Comparison of ENCODE assay signal across 9 cellular contexts in genomic region chr7:20158684-20159083, GRCh38. TPM values are rescaled to one million over a fixed set of nuclear protein-coding genes. Genes with fewer than 3 reads are reported as not detected.
DNase-seq lines count a peak whose midpoint lies in the region; ATAC-seq, FAIRE-seq and TF ChIP-seq lines count a peak whose summit lies in the region.
"Had no signal": no experiment of that assay in that cellular context is flagged by ENCODE, and none has a peak within 500 bp of the region (broad histone marks: within the 10 kb centered on the region; RNA-seq: fewer than 3 reads in every experiment).

No MANE protein-coding gene starts in this region.

- SMC1A ChIA-PET in GM12878 (lab: Charles Lee; ENCODE audit: uncharacterized antibody, unreplicated experiment): interaction anchor here (0.6 to 3.2 kb wide), 24 partner anchors 12 to 403 kb away, joined by 3 to 49 read pairs (median 4); no protein-coding TSS in a partner anchor

- no peak overlapping the region for H3K4me3 ChIP-seq in GM12878
- H3K4me3 ChIP-seq in lung: no peak overlapping the region
- H3K4me3 ChIP-seq in effector memory CD4-positive, alpha-beta T cell (ENCODE audit: insufficient read depth, low read depth, low read length, poor library complexity, severe bottlenecking): no peak overlapping the region
- H3K4me3 ChIP-seq: ovary had no signal

- no peak overlapping the region for H3K4me2 ChIP-seq in GM12878 (ENCODE audit: control insufficient read depth, insufficient read depth)

- POLR2A ChIA-PET in GM12878 (lab: Charles Lee): interaction anchor here (1.6 kb wide), 1 partner anchor 45 kb away, joined by 4 read pairs; no protein-coding TSS in a partner anchor

- TF ChIP-seq EP300 in GM12878 (IDR thresholded peaks at IDR 0.05; ENCODE audit: borderline replicate concordance in 1 of 2, control insufficient read depth in 1 of 2, low read depth in 2 of 2, low read length in 2 of 2): no peak

- WGBS in GM12878 (ENCODE audit: insufficient coverage, insufficient replicate concordance, low lambda C conversion rate, missing lambda C conversion rate): 41% methylated on average over 1 of the region's 1 CpG
- WGBS in lung, 2 donors: 18 to 19% methylated on average over 1 of the region's 1 CpG

- peak; percentile 80 for ATAC-seq in HG02885 (IDR thresholded peaks at IDR 0.05; ENCODE audit: poor library complexity, unreplicated experiment)
- peak; percentile 77 for ATAC-seq in GM12878
- peak; percentile 60 for ATAC-seq in lung (ENCODE audit: insufficient read depth, low FRiP score)
- ATAC-seq in GM21619 (IDR thresholded peaks at IDR 0.05; ENCODE audit: unreplicated experiment): no peak

- H3K27me3 ChIP-seq in GM12878 (replicated peaks in 1 of 2; ENCODE audit: control insufficient read depth in 2 of 2, insufficient read depth in 2 of 2, low read length in 1 of 2): no peaks in the 10 kb centered on the region
- H3K27me3 ChIP-seq in lung (ENCODE audit: control insufficient read depth, insufficient read depth): no peaks in the 10 kb centered on the region
- no peaks in the 10 kb centered on the region for H3K27me3 ChIP-seq in effector memory CD4-positive, alpha-beta T cell (replicated peaks; ENCODE audit: control insufficient read depth, insufficient read depth, low read length, poor library complexity, severe bottlenecking)
- H3K27me3 ChIP-seq: ovary had no signal

- intact Hi-C loops in GM12878 (cut with micrococcal nuclease; ENCODE audit: unreplicated experiment): loop anchor here (1.0 to 5.0 kb wide), 2 partner anchors 153 to 176 kb away; no protein-coding TSS in a partner anchor

- DNase-seq in G401 (ENCODE audit: low spot score): peak; percentile 13
- DNase-seq in GM12878 (ENCODE audit: low read depth, low spot score): no peak
- DNase-seq in lung (ENCODE audit: low spot score): no peak
- no peak for DNase-seq in effector memory CD4-positive, alpha-beta T cell
- no peak for DNase-seq in islet precursor cell
- DNase-seq in H4 (ENCODE audit: low spot score): no peak
- DNase-seq: ovary had no signal

- no peaks in the 10 kb centered on the region for H3K79me2 ChIP-seq in GM12878 (ENCODE audit: control insufficient read depth, insufficient read depth, low read length)

- no peaks in the 10 kb centered on the region for H3K4me1 ChIP-seq in GM12878 (ENCODE audit: control insufficient read depth, insufficient read depth, low read length)
- no peaks in the 10 kb centered on the region for H3K4me1 ChIP-seq in lung (ENCODE audit: control insufficient read depth in 2 of 2, insufficient read depth in 2 of 2, low read length in 2 of 2)
- no peaks in the 10 kb centered on the region for H3K4me1 ChIP-seq in effector memory CD4-positive, alpha-beta T cell (ENCODE audit: control insufficient read depth, insufficient read depth, low read length, poor library complexity, severe bottlenecking)

- no peak overlapping the region for H3K27ac ChIP-seq in GM12878 (ENCODE audit: control insufficient read depth, insufficient read depth)
- H3K27ac ChIP-seq in lung (ENCODE audit: low read depth in 1 of 2, low read length in 1 of 2): no peak overlapping the region
- no peak overlapping the region for H3K27ac ChIP-seq in effector memory CD4-positive, alpha-beta T cell (ENCODE audit: insufficient read depth, low read length, poor library complexity, severe bottlenecking)
- H3K27ac ChIP-seq: ovary had no signal

- RAD21 ChIA-PET in GM12878 (lab: Charles Lee; ENCODE audit: unreplicated experiment): interaction anchor here (0.7 to 3.2 kb wide), 15 partner anchors 14 to 440 kb away, joined by 3 to 38 read pairs (median 4); no protein-coding TSS in a partner anchor

- peak; percentile 52 for FAIRE-seq in GM12878 (lab: Jason Lieb, UNC)

- H2AFZ ChIP-seq in GM12878 (ENCODE audit: control insufficient read depth, low read depth, low read length): no peak overlapping the region

- no peak overlapping the region for H3K9ac ChIP-seq in GM12878 (ENCODE audit: control insufficient read depth, insufficient read depth, low read length)

- TF ChIP-seq CTCF in GM12878 (IDR thresholded peaks at IDR 0.05 in 2 of 3, conservative IDR thresholded peaks at IDR 0.05 in 1 of 3; ENCODE audit: control insufficient read depth in 2 of 3, extremely low read depth in 1 of 3, insufficient read depth in 1 of 3, low read depth in 3 of 3, low read length in 3 of 3) (peak; percentile 43 to 54 (median 48); a peak in 5 of 6 replicates), lung (IDR thresholded peaks at IDR 0.05; ENCODE audit: control extremely low read depth, extremely low read depth) (no peak)

- no peaks in the 10 kb centered on the region for H3K9me3 ChIP-seq in GM12878 (replicated peaks; ENCODE audit: control insufficient read depth, insufficient read depth, low read length)
- H3K9me3 ChIP-seq in lung (ENCODE audit: control insufficient read depth in 2 of 2, insufficient read depth in 1 of 2, low read length in 1 of 2): no peaks in the 10 kb centered on the region
- no peaks in the 10 kb centered on the region for H3K9me3 ChIP-seq in effector memory CD4-positive, alpha-beta T cell (ENCODE audit: control insufficient read depth, low read length)
- H3K9me3 ChIP-seq: ovary had no signal

- in situ Hi-C loops in G401 (cut with HindIII; ENCODE audit: low sequenced_read_pairs) (no loop called here), GM12878 (cut with MboI) (loop anchor here (5.0 to 25.0 kb wide), 3 partner anchors 154 to 429 kb away; no protein-coding TSS in a partner anchor)

- H4K20me1 ChIP-seq in GM12878 (ENCODE audit: control insufficient read depth, insufficient read depth): no peaks in the 10 kb centered on the region

- TF ChIP-seq RAD21 in GM12878 (IDR thresholded peaks at IDR 0.05; ENCODE audit: insufficient read depth, low read depth, low read length): peak; percentile 73

- no peak for TF ChIP-seq POLR2A in GM12878 (IDR thresholded peaks at IDR 0.05; ENCODE audit: low read depth, low read length)

- CTCF ChIA-PET in GM12878 (lab: Yijun Ruan, JAX): interaction anchor here (0.7 to 3.4 kb wide), 25 partner anchors 10 to 445 kb away, joined by 3 to 35 read pairs (median 4); partner anchors contain the start of gene MACC1

- TSS peak; percentile 27 for BruUV-seq in GM12878 (replicated peaks; lab: Mats Ljungman, UMichigan)

- H3K36me3 ChIP-seq in GM12878 (ENCODE audit: control insufficient read depth in 2 of 2, insufficient read depth in 2 of 2, low read length in 1 of 2) (peaks cover 3 to 7% of the 10 kb centered on the region in 2 experiments; a peak in 3 of 4 replicates), lung (ENCODE audit: control insufficient read depth in 2 of 2, insufficient read depth in 2 of 2, low read length in 2 of 2) (peaks cover 0 to 2% of the 10 kb centered on the region in 2 donors)
- H3K36me3 ChIP-seq in effector memory CD4-positive, alpha-beta T cell (ENCODE audit: control insufficient read depth, insufficient read depth, low read length): no peaks in the 10 kb centered on the region
- H3K36me3 ChIP-seq: ovary had no signal

TF ChIP-seq in GM12878, 131 proteins besides CTCF, POLR2A, EP300 and RAD21:
- TF ChIP-seq POLR2AphosphoS5 (IDR thresholded peaks at IDR 0.05; ENCODE audit: low read length) (no peak), SMC3 (IDR thresholded peaks at IDR 0.05; ENCODE audit: borderline replicate concordance, low read length) (peak; percentile 58; the same call in 1 of the 2 replicates), EZH2 (IDR thresholded peaks at IDR 0.05; ENCODE audit: borderline replicate concordance, control insufficient read depth, low read depth, low read length) (no peak)

RNA-seq across cellular contexts. Expression of gene MACC1, which starts 58.5 kb away (rescaled TPM):
- not detected in 2 replicates for total RNA-seq in G401 (2014; rRNA removed; shearing (Covaris generic))
- total RNA-seq in GM12878 (2013; cell fraction: nucleolus; rRNA removed): 593 and 645 TPM in 2 replicates
- total RNA-seq in GM12878 (2014; rRNA removed) (23.7 and 31.0 TPM in 2 replicates), GM12878 (2014; rRNA removed; fragmentation: Illumina TruSeq; extraction: Trizol) (47.7 and 47.8 TPM in 2 replicates), GM12878 (2021) (26.6 and 27.6 TPM in 2 replicates), lung (10 to 100 TPM; 25.0 to 45.2 TPM)
- polyA plus RNA-seq in GM12878 (2011; ENCODE audit: low read depth): 2.0 TPM
- polyA plus RNA-seq in GM12878 (2011; rRNA removed) (61.1 and 99.6 TPM in 2 replicates), GM12878 (2014; fragmentation: Illumina TruSeq; extraction: Trizol) (14.4 and 16.0 TPM in 2 replicates), GM12878 (2014; fragmentation: Nextera tagmentation; extraction: Ambion mirVana) (10 to 100 TPM in 1 of 2 experiments, 1 to 10 TPM in 1; 6.0 to 10.9 TPM), GM12878 (2014; rRNA removed) (6.5 and 8.0 TPM in 2 replicates), GM12878 (2016; fragmentation: Nextera tagmentation; extraction: Ambion mirVana) (10 to 100 TPM in 1 of 2 experiments, 1 to 10 TPM in 1; 9.0 to 11.0 TPM), lung (1 to 10 TPM; 2.8 to 4.4 TPM)
- 20.5 and 20.6 TPM in 2 replicates for polyA plus RNA-seq in GM12878 (2011; cell fraction: cytosol; rRNA removed)
- polyA plus RNA-seq in GM12878 (2011; cell fraction: nucleus; rRNA removed): 47.9 and 49.9 TPM in 2 replicates
- 2.8 and 4.0 TPM in 2 replicates for polyA plus RNA-seq in GM12878 (2012)
- 172 and 187 TPM in 2 replicates for polyA minus RNA-seq in GM12878 (2011; rRNA and poly(A)+ RNA removed)
- polyA minus RNA-seq in GM12878 (2011; cell fraction: cytosol; rRNA and poly(A)+ RNA removed): 79.0 and 99.2 TPM in 2 replicates
- 139 and 207 TPM in 2 replicates for polyA minus RNA-seq in GM12878 (2011; cell fraction: nucleus; rRNA and poly(A)+ RNA removed)
- 0.46 and 0.53 TPM in 2 replicates for total RNA-seq in H4 (2014; rRNA removed; shearing (Covaris generic))

Comparison
In these comparisons a context has a peak if more than half of its experiments do, and no peak if none do; other contexts are left out.
1. RNA of gene MACC1, which starts 58.5 kb away (total RNA-seq): 25.0 to 45.2 TPM in lung and 23.7 to 645 TPM in GM12878; 0.46 to 0.53 TPM in H4 and not detected in G401; every median in the first group is over 10 times any median in the second.